9 cellular contexts compared by ENCODE assay signal in the genomic region with DNA sequence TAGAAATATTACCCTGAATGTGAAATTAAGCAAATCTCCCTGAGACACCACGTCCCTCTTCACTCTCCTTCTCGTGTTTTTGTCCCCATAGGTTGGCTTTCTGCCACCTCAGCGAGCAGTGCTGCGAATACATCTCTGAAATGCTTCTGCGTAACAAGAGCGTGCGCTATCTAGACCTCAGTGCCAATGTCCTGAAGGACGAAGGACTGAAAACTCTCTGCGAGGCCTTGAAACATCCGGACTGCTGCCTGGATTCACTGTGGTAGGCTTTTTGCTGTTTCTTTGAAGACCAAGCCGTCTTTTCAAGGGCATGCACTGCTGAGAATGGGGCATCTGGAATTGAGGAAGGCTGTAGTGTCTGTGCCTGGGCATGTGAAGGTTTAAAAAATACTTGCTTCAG. TPM values are rescaled to one million over a fixed set of nuclear protein-coding genes. Genes with fewer than 3 reads are reported as not detected.
"Had no signal": no experiment of that assay in that cellular context is flagged by ENCODE, and none has a peak within 500 bp of the region (broad histone marks: within the 10 kb centered on the region; RNA-seq: fewer than 3 reads in every experiment).

No MANE protein-coding gene starts in this region.

- H3K4me2 ChIP-seq: GM23338 had no signal

- H3K4me1 Mint-ChIP-seq: GM23338, H9 had no signal

- H3K4me3 Mint-ChIP-seq: GM23338, H9, HFFc6 had no signal

- H3K27ac ChIP-seq: GM23248 had no signal

- DNase-seq: GM23248, GOT3, H7, H9, HCEC 1CT, HFFc6 had no signal

- H3K4me3 ChIP-seq: GM23248, GM23338, HAP-1 had no signal

- H3K9me3 ChIP-seq: HAP-1 had no signal

- H3K36me3 ChIP-seq: HAP-1 had no signal

- H3K27ac Mint-ChIP-seq: GM23338, H9, HFFc6 had no signal

- H2AFZ ChIP-seq: GM23248, GM23338 had no signal

- H3K4me1 ChIP-seq: HAP-1 had no signal

RNA-seq across cellular contexts. Expression of a gene that starts 34.4 kb away (rescaled TPM):
- total RNA-seq: GM23248, GM23338, H1, H7, H9, HFFc6 had no signal

RNA-seq across cellular contexts. Expression of a gene that starts 38.9 kb away (rescaled TPM):
- total RNA-seq: GM23248, GM23338, H1, H7, H9 had no signal
